ENCODE assay signal across 1 cellular context in the genomic region with DNA sequence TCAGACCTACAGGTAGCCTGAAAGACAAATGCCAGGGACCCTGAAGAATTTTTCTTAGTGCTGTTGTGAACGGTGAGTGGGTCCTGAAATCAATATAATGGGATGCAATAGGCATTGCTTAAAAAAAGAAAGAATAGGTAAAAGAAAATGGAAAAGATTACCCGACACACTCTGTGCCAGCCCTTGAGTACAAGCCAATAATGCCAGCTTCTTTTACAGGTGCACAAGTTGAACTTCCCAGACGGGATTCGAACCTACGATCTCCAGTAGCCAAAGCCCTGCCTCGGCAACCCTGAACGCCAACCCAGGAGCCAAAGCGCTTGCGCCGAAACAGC.
TF ChIP-seq lines count a peak whose summit lies in the region.

No MANE protein-coding gene starts in this region.

TF ChIP-seq in WTC11, 78 proteins besides CTCF, POLR2A, EP300 and RAD21 (continued from another document):
- no peak for TF ChIP-seq NR1H2 (CRISPR knock-in tag; IDR thresholded peaks at IDR 0.05)
- no peak for TF ChIP-seq ELF4 (CRISPR knock-in tag; IDR thresholded peaks at IDR 0.05; ENCODE audit: low read depth)
- no peak for TF ChIP-seq ZNF317 (CRISPR knock-in tag; IDR thresholded peaks at IDR 0.05; ENCODE audit: borderline replicate concordance, low read depth)
- TF ChIP-seq TEAD1 (CRISPR knock-in tag; IDR thresholded peaks at IDR 0.05): no peak
- TF ChIP-seq, protein P1, sequence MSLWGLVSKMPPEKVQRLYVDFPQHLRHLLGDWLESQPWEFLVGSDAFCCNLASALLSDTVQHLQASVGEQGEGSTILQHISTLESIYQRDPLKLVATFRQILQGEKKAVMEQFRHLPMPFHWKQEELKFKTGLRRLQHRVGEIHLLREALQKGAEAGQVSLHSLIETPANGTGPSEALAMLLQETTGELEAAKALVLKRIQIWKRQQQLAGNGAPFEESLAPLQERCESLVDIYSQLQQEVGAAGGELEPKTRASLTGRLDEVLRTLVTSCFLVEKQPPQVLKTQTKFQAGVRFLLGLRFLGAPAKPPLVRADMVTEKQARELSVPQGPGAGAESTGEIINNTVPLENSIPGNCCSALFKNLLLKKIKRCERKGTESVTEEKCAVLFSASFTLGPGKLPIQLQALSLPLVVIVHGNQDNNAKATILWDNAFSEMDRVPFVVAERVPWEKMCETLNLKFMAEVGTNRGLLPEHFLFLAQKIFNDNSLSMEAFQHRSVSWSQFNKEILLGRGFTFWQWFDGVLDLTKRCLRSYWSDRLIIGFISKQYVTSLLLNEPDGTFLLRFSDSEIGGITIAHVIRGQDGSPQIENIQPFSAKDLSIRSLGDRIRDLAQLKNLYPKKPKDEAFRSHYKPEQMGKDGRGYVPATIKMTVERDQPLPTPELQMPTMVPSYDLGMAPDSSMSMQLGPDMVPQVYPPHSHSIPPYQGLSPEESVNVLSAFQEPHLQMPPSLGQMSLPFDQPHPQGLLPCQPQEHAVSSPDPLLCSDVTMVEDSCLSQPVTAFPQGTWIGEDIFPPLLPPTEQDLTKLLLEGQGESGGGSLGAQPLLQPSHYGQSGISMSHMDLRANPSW (CRISPR knock-in tag; conservative IDR thresholded peaks at IDR 0.05; ENCODE audit: low read depth): no peak
- no peak for TF ChIP-seq TP53 (CRISPR knock-in tag; IDR thresholded peaks at IDR 0.05)
- TF ChIP-seq, protein P2, sequence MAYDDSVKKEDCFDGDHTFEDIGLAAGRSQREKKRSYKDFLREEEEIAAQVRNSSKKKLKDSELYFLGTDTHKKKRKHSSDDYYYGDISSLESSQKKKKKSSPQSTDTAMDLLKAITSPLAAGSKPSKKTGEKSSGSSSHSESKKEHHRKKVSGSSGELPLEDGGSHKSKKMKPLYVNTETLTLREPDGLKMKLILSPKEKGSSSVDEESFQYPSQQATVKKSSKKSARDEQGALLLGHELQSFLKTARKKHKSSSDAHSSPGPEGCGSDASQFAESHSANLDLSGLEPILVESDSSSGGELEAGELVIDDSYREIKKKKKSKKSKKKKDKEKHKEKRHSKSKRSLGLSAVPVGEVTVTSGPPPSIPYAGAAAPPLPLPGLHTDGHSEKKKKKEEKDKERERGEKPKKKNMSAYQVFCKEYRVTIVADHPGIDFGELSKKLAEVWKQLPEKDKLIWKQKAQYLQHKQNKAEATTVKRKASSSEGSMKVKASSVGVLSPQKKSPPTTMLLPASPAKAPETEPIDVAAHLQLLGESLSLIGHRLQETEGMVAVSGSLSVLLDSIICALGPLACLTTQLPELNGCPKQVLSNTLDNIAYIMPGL (CRISPR knock-in tag; IDR thresholded peaks at IDR 0.05): no peak
- TF ChIP-seq, protein P3, sequence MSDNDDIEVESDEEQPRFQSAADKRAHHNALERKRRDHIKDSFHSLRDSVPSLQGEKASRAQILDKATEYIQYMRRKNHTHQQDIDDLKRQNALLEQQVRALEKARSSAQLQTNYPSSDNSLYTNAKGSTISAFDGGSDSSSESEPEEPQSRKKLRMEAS (CRISPR knock-in tag; IDR thresholded peaks at IDR 0.05): no peak
- TF ChIP-seq, protein P4, sequence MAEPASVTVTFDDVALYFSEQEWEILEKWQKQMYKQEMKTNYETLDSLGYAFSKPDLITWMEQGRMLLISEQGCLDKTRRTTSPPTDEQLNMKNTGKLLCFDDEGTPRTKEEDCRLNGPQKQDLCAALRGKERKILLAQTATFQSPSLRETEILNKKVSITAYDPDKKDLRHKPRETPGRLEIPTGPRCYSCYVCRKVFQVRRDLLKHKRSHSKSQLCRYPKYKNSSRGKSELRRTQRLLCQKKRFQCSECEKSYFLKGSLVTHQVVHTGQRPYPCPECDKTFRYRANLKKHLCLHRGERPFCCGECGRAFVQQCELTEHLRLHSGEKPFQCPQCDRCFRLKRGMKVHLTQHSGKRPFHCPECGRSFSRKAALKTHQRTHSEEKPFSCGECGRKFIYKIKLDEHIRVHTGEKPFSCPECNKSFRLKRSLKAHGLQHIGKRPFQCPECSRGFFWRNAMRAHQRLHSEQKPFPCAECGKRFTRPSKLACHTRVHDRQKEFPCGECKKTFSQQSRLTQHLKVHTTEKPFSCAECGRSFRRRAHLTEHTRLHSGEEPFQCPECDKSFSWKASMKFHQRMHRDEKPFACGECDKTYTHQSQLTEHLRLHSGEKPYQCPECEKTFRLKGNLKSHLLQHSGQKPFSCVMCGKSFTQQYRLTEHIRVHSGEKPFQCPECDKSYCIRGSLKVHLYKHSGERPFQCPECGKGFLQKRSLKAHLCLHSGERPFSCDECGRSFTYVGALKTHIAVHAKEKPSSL (CRISPR knock-in tag; conservative IDR thresholded peaks at IDR 0.05): no peak
- TF ChIP-seq ZNF423 (CRISPR knock-in tag; IDR thresholded peaks at IDR 0.05): no peak
- no peak for TF ChIP-seq MYBL2 (CRISPR knock-in tag; IDR thresholded peaks at IDR 0.05)
